Comparison of ENCODE assay signal across 9 cellular contexts in genomic region chr18:13217466-13217961, GRCh38. TPM values are rescaled to one million over a fixed set of nuclear protein-coding genes. Genes with fewer than 3 reads are reported as not detected.
DNase-seq lines count a peak whose midpoint lies in the region; ATAC-seq and TF ChIP-seq lines count a peak whose summit lies in the region.
"Had no signal": no experiment of that assay in that cellular context is flagged by ENCODE, and none has a peak within 500 bp of the region (broad histone marks: within the 10 kb centered on the region; RNA-seq: fewer than 3 reads in every experiment).

No MANE protein-coding gene starts in this region.

- no peaks in the 10 kb centered on the region for H4K20me1 ChIP-seq in OCI-LY7 (ENCODE audit: insufficient read depth, low read length)

- H3K27me3 Mint-ChIP-seq in CD4-positive, alpha-beta memory T cell: peaks cover 4 to 37% of the 10 kb centered on the region in 2 donors

- peaks cover 13 to 31% (median 24%) of the 10 kb centered on the region in 4 donors for H3K4me1 Mint-ChIP-seq in CD4-positive, alpha-beta memory T cell

- peak in 1 of 2 donors; percentile 29 for TF ChIP-seq POLR2A in uterus (IDR thresholded peaks at IDR 0.05)

- peak; percentile 33 for ATAC-seq in GM21576 (IDR thresholded peaks at IDR 0.05; ENCODE audit: unreplicated experiment)

- no peaks in the 10 kb centered on the region for H3K9me3 ChIP-seq in CD4-positive, alpha-beta memory T cell (ENCODE audit: control insufficient read depth in 1 of 2, low read length in 2 of 2)
- H3K9me3 ChIP-seq in OCI-LY7 (ENCODE audit: low read length) (no peaks in the 10 kb centered on the region), cardiac muscle cell (ENCODE audit: low read depth) (no peaks in the 10 kb centered on the region), uterus (no peaks in the 10 kb centered on the region)

- peak; percentile 58 to 71 (median 63) for DNase-seq in CD4-positive, alpha-beta memory T cell
- DNase-seq in OCI-LY7 (ENCODE audit: low spot score) (no peak), cardiac muscle cell (ENCODE audit: low read depth in 1 of 2, low spot score in 1 of 2) (peak; percentile 43 to 70), posterior cingulate gyrus (peak in 9 of 10 donors; percentile 63 to 95 (median 68)), uterus (peak; percentile 49 to 60), NK-92 (lab: John Stamatoyannopoulos, UW; ENCODE audit: unreplicated experiment) (no peak)
- peak; percentile 63 for DNase-seq in activated naive CD4-positive, alpha-beta T cell treated with Interleukin-2 at 50 U/mL for 16 hours

- peak overlapping the region in 1 of 8 donors; percentile 45 for H3K4me3 Mint-ChIP-seq in CD4-positive, alpha-beta memory T cell

- H3K9me2 ChIP-seq in OCI-LY7 (ENCODE audit: insufficient read depth, low read length): no peaks in the 10 kb centered on the region

- CTCF ChIA-PET in CD4-positive, alpha-beta memory T cell (lab: Charles Lee; ENCODE audit: partially characterized antibody): interaction anchor here (1.0 to 3.1 kb wide), 11 partner anchors 8 to 509 kb away, joined by 3 to 26 read pairs (median 11); partner anchors contain the start of genes FAM210A and RNMT
- CTCF ChIA-PET in OCI-LY7 (lab: Charles Lee; ENCODE audit: unreplicated experiment): no interaction called here

- POLR2A ChIA-PET in CD4-positive, alpha-beta memory T cell (lab: Charles Lee; ENCODE audit: partially characterized antibody): interaction anchor here (1.0 to 2.4 kb wide), 10 partner anchors 48 to 269 kb away, joined by 3 to 12 read pairs (median 6); no protein-coding TSS in a partner anchor
- POLR2A ChIA-PET in OCI-LY7 (lab: Charles Lee): no interaction called here

- peak overlapping the region; percentile 42; the same call in 1 of the 2 replicates for H3K4me2 ChIP-seq in OCI-LY7 (ENCODE audit: low read length)

- intact Hi-C loops in CD4-positive, alpha-beta memory T cell (cut with micrococcal nuclease): loop anchor here (2.0 kb wide), 3 partner anchors 61 to 463 kb away; no protein-coding TSS in a partner anchor
- intact Hi-C loops in OCI-LY7 (cut with micrococcal nuclease; ENCODE audit: unreplicated experiment): loop anchor here (10.0 kb wide), 1 partner anchor 317 kb away; no protein-coding TSS in a partner anchor
- intact Hi-C loops in posterior cingulate gyrus (cut with DNase I): loop anchor here (2.0 to 10.0 kb wide), 4 partner anchors 160 to 507 kb away; partner anchors contain the start of genes FAM210A and RNMT
- intact Hi-C loops in uterus (cut with DNase I; ENCODE audit: low total_unique reads): loop anchor here (10.0 kb wide), 1 partner anchor 317 kb away; no protein-coding TSS in a partner anchor

- peak overlapping the region in 1 of 2 donors; percentile 24 for H3K4me3 ChIP-seq in CD4-positive, alpha-beta memory T cell (ENCODE audit: low read length in 2 of 2)
- H3K4me3 ChIP-seq in OCI-LY7 (ENCODE audit: low read depth, low read length, poor library complexity, severe bottlenecking): no peak overlapping the region
- H3K4me3 ChIP-seq in cardiac muscle cell: peak overlapping the region; percentile 45
- H3K4me3 ChIP-seq in uterus: peak overlapping the region; percentile 60 to 67

- no peak overlapping the region for H3K27ac ChIP-seq in CD4-positive, alpha-beta memory T cell (ENCODE audit: low read depth, low read length)
- H3K27ac ChIP-seq in OCI-LY7 (ENCODE audit: low read depth, low read length, poor library complexity, severe bottlenecking) (no peak overlapping the region), cardiac muscle cell (no peak overlapping the region), uterus (peak overlapping the region; percentile 85 to 86)

- H3K36me3 ChIP-seq in CD4-positive, alpha-beta memory T cell (ENCODE audit: insufficient read depth, low read length): no peaks in the 10 kb centered on the region
- H3K36me3 ChIP-seq in OCI-LY7 (ENCODE audit: insufficient read depth, low read length) (no peaks in the 10 kb centered on the region), cardiac muscle cell (no peaks in the 10 kb centered on the region), uterus (no peaks in the 10 kb centered on the region)

- H3K27ac Mint-ChIP-seq in CD4-positive, alpha-beta memory T cell: no peak overlapping the region

- no TSS peak for BruUV-seq in OCI-LY7 (replicated peaks; lab: Mats Ljungman, UMichigan)

- TF ChIP-seq CTCF in OCI-LY7 (conservative IDR thresholded peaks at IDR 0.05; ENCODE audit: low read length) (no peak), cardiac muscle cell (IDR thresholded peaks at IDR 0.05; ENCODE audit: low read depth, low read length) (no peak), uterus (IDR thresholded peaks at IDR 0.05) (no peak)

- H3K79me2 ChIP-seq in OCI-LY7 (ENCODE audit: insufficient read depth, low read depth, low read length): no peaks in the 10 kb centered on the region

- no peak overlapping the region for H2AFZ ChIP-seq in OCI-LY7 (ENCODE audit: low read length)

- peaks cover 0 to 4% of the 10 kb centered on the region in 2 donors for H3K36me3 Mint-ChIP-seq in CD4-positive, alpha-beta memory T cell

- no peaks in the 10 kb centered on the region for H3K9me3 Mint-ChIP-seq in CD4-positive, alpha-beta memory T cell

- H3K27me3 ChIP-seq in CD4-positive, alpha-beta memory T cell (ENCODE audit: insufficient read depth, low read length): no peaks in the 10 kb centered on the region
- peaks cover 33% of the 10 kb centered on the region for H3K27me3 ChIP-seq in cardiac muscle cell
- no peaks in the 10 kb centered on the region for H3K27me3 ChIP-seq in uterus

- H3K4me1 ChIP-seq in CD4-positive, alpha-beta memory T cell (ENCODE audit: insufficient read depth, low read length): peaks cover 26% of the 10 kb centered on the region
- H3K4me1 ChIP-seq in OCI-LY7 (ENCODE audit: insufficient read depth, low read length, poor library complexity, severe bottlenecking) (no peaks in the 10 kb centered on the region), cardiac muscle cell (ENCODE audit: low read depth) (peaks cover 22% of the 10 kb centered on the region), uterus (peaks cover 4 to 6% of the 10 kb centered on the region in 2 donors)

RNA-seq across cellular contexts. Expression of gene LDLRAD4, which starts 1.0 kb away (rescaled TPM):
- 10 to 100 TPM; 51.9 to 63.0 TPM for total RNA-seq in CD4-positive, alpha-beta memory T cell
- 10 to 100 TPM; 17.4 to 21.2 TPM for polyA plus RNA-seq in CD4-positive, alpha-beta memory T cell
- total RNA-seq in OCI-LY7 (2014; rRNA removed; shearing (Covaris generic)): 43.8 and 45.8 TPM in 2 replicates
- 26.2 and 31.6 TPM in 2 replicates for total RNA-seq in OCI-LY7 (2022)
- 7.9 and 10.5 TPM in 2 replicates for total RNA-seq in cardiac muscle cell
- polyA plus RNA-seq in cardiac muscle cell: 7.6 and 11.5 TPM in 2 replicates
- total RNA-seq in uterus: 10 to 100 TPM; 23.8 to 82.2 (median 39.3) TPM
- total RNA-seq: LHCN-M2 had no signal

Comparison
In these comparisons a context has a peak if more than half of its experiments do, and no peak if none do; other contexts are left out.
1. DNase-seq: peak in CD4-positive, alpha-beta memory T cell (5 of 5), activated naive CD4-positive, alpha-beta T cell treated with Interleukin-2 at 50 U/mL for 16 hours (single experiment), cardiac muscle cell (2 of 2), posterior cingulate gyrus (9 of 10) and uterus (2 of 2); none in OCI-LY7 (single experiment) and NK-92 (single experiment).
2. H3K27ac ChIP-seq: peak in uterus (2 of 2); none in CD4-positive, alpha-beta memory T cell (single experiment), OCI-LY7 (single experiment) and cardiac muscle cell (single experiment).